14 cellular contexts compared by ENCODE assay signal in genomic region chr3:159928692-159929091, GRCh38. TPM values are rescaled to one million over a fixed set of nuclear protein-coding genes. Genes with fewer than 3 reads are reported as not detected.
DNase-seq lines count a peak whose midpoint lies in the region; ATAC-seq, FAIRE-seq and TF ChIP-seq lines count a peak whose summit lies in the region.
"Had no signal": no experiment of that assay in that cellular context is flagged by ENCODE, and none has a peak within 500 bp of the region (broad histone marks: within the 10 kb centered on the region; RNA-seq: fewer than 3 reads in every experiment).

No MANE protein-coding gene starts in this region.

- H3K9me3 Mint-ChIP-seq in memory B cell: peaks cover 2% of the 10 kb centered on the region
- H3K9me3 Mint-ChIP-seq in WTC11: peaks cover 25% of the 10 kb centered on the region

- no peak for FAIRE-seq in frontal cortex (lab: Jason Lieb, UNC)
- FAIRE-seq: small intestine had no signal

- H3K4me1 Mint-ChIP-seq in memory B cell (peaks cover 7% of the 10 kb centered on the region), WTC11 (peaks cover 4% of the 10 kb centered on the region)
- H3K4me1 Mint-ChIP-seq: CD4-positive, CD25-positive, alpha-beta regulatory T cell; T-helper 17 cell had no signal

- peaks cover 3% of the 10 kb centered on the region for H3K36me3 Mint-ChIP-seq in memory B cell
- peaks cover 10% of the 10 kb centered on the region for H3K36me3 Mint-ChIP-seq in WTC11
- H3K36me3 Mint-ChIP-seq: CD4-positive, CD25-positive, alpha-beta regulatory T cell had no signal

- no peaks in the 10 kb centered on the region for H3K27me3 Mint-ChIP-seq in memory B cell
- H3K27me3 Mint-ChIP-seq in WTC11 (ENCODE audit: low read depth): no peaks in the 10 kb centered on the region
- H3K27me3 Mint-ChIP-seq: T-helper 17 cell had no signal

- CTCF ChIA-PET in WTC11 (lab: Charles Lee): interaction anchor here (0.7 to 1.9 kb wide), 7 partner anchors 54 to 424 kb away, joined by 3 to 11 read pairs (median 5); partner anchors contain the start of gene IL12A

- ATAC-seq in memory B cell (ENCODE audit: low read depth) (no peak), WTC11 (no peak)

- H3K4me3 Mint-ChIP-seq in memory B cell: no peak overlapping the region
- no peak overlapping the region for H3K4me3 Mint-ChIP-seq in WTC11
- H3K4me3 Mint-ChIP-seq: CD4-positive, CD25-positive, alpha-beta regulatory T cell; T-helper 17 cell had no signal

- DNase-seq in A172 (ENCODE audit: low spot score) (peak; percentile 99), HS-5 (ENCODE audit: low read depth) (peak; percentile 99), brain pericyte (ENCODE audit: low read depth, low spot score) (peak; percentile 50), memory B cell (ENCODE audit: low spot score in 2 of 2) (no peak), WTC11 (ENCODE audit: low spot score) (no peak), DMS53 (lab: John Stamatoyannopoulos, UW) (no peak), frontal cortex (ENCODE audit: low spot score in 2 of 2) (no peak)
- no peak for DNase-seq in activated naive CD4-positive, alpha-beta T cell (lab: John Stamatoyannopoulos, UW)
- DNase-seq: activated effector memory CD4-positive, alpha-beta T cell treated with anti-CD3 and anti-CD28 coated beads, Interleukin-2, amount 50 U/mL, for 16 hours; CD4-positive, CD25-positive, alpha-beta regulatory T cell; NCI-H1417 treated with DMSO at 0.1 percent for 48 hours; substantia nigra; T-helper 17 cell had no signal

- POLR2A ChIA-PET in WTC11 (lab: Charles Lee): no interaction called here

- H3K27ac Mint-ChIP-seq in memory B cell (peak overlapping the region; percentile 1), WTC11 (no peak overlapping the region)
- H3K27ac Mint-ChIP-seq: CD4-positive, CD25-positive, alpha-beta regulatory T cell; T-helper 17 cell had no signal

- TF ChIP-seq CTCF in WTC11 (IDR thresholded peaks at IDR 0.05): no peak

TF ChIP-seq in WTC11, 78 proteins besides CTCF, POLR2A, EP300 and RAD21:
- no peak for TF ChIP-seq ZNF532 (CRISPR knock-in tag; IDR thresholded peaks at IDR 0.05; ENCODE audit: borderline replicate concordance)
- TF ChIP-seq HMGA2 (CRISPR knock-in tag; IDR thresholded peaks at IDR 0.05): no peak
- no peak for TF ChIP-seq ZNF263 (CRISPR knock-in tag; IDR thresholded peaks at IDR 0.05; ENCODE audit: low read depth)
- no peak for TF ChIP-seq IRF1 (CRISPR knock-in tag; IDR thresholded peaks at IDR 0.05)
- no peak for TF ChIP-seq CBFB (CRISPR knock-in tag; IDR thresholded peaks at IDR 0.05; ENCODE audit: low read depth)
- TF ChIP-seq FOXK1 (CRISPR knock-in tag; IDR thresholded peaks at IDR 0.05): no peak
- no peak for TF ChIP-seq JAZF1 (CRISPR knock-in tag; IDR thresholded peaks at IDR 0.05)

RNA-seq across cellular contexts. Expression of gene IL12A, which starts 59.9 kb away (rescaled TPM):
- 2.0 and 9.1 TPM in 2 replicates for total RNA-seq in A172 (2014; rRNA removed; shearing (Covaris generic))
- total RNA-seq in WTC11 (2021) (0.69 to 1.0 TPM (median 0.69 TPM) in 3 replicates), frontal cortex (2.0 TPM)

Comparison
In these comparisons a context has a peak if more than half of its experiments do, and no peak if none do; other contexts are left out.
1. DNase-seq: peak in A172 (single experiment), HS-5 (single experiment) and brain pericyte (single experiment); none in memory B cell (0 of 2), activated naive CD4-positive, alpha-beta T cell (0 of 4), WTC11 (single experiment), DMS53 (single experiment) and frontal cortex (0 of 2).